ENCODE assay signal across 13 cellular contexts in genomic region chr16:81486555-81487061, GRCh38. TPM values are rescaled to one million over a fixed set of nuclear protein-coding genes. Genes with fewer than 3 reads are reported as not detected.
DNase-seq lines count a peak whose midpoint lies in the region; ATAC-seq, FAIRE-seq and TF ChIP-seq lines count a peak whose summit lies in the region.
"Had no signal": no experiment of that assay in that cellular context is flagged by ENCODE, and none has a peak within 500 bp of the region (broad histone marks: within the 10 kb centered on the region; RNA-seq: fewer than 3 reads in every experiment).

No MANE protein-coding gene starts in this region.

- H3K27me3 ChIP-seq in neutrophil, result no peaks in the 10 kb centered on the region
- no peaks in the 10 kb centered on the region for H3K27me3 ChIP-seq in vagina

- peaks cover 10% of the 10 kb centered on the region for H3K36me3 ChIP-seq in neutrophil
- no peaks in the 10 kb centered on the region for H3K36me3 ChIP-seq in vagina

- intact Hi-C loops in vagina (cut with DNase I), result loop anchor here (1.0 kb wide), 1 partner anchor 20 kb away; no protein-coding TSS in a partner anchor

- no peak for TF ChIP-seq CTCF in neutrophil (IDR thresholded peaks at IDR 0.05)
- no peak for TF ChIP-seq CTCF in vagina (IDR thresholded peaks at IDR 0.05)

- H3K27ac ChIP-seq in neutrophil (peak overlapping the region; percentile 97), vagina (peak overlapping the region; percentile 33)

- H3K9me3 ChIP-seq in neutrophil (no peaks in the 10 kb centered on the region), vagina (no peaks in the 10 kb centered on the region)

- FAIRE-seq in RCC 7860 (lab: Jason Lieb, UNC), result peak; percentile 64

- peak; percentile 62 for DNase-seq in RCC 7860 (ENCODE audit: low spot score)
- DNase-seq in fibroblast of peridontal ligament (ENCODE audit: extremely low read depth), result peak; percentile 93
- no peak for DNase-seq in vagina (ENCODE audit: extremely low spot score in 2 of 2)
- no peak for DNase-seq in stimulated activated CD4-positive, alpha-beta T cell treated with anti-CD3 and anti-CD28 coated beads, Interleukin-4, amount 100 ng/mL, for 1 hour
- no peak for DNase-seq in midbrain (lab: John Stamatoyannopoulos, UW)
- DNase-seq: activated naive CD8-positive, alpha-beta T cell treated with anti-CD3 and anti-CD28 coated beads for 36 hours; DMS 273 treated with DMSO at 0.1 percent for 48 hours; HFFc6; naive B cell; stimulated activated CD4-positive, alpha-beta T cell treated with anti-CD3 and anti-CD28 coated beads, Interleukin-12 subunit alpha, Interleukin-12 subunit beta, amount 100 ng/mL, for 4 hours; T-helper 17 cell had no signal

- no peak for TF ChIP-seq POLR2A in vagina (IDR thresholded peaks at IDR 0.05)

- no peak for ATAC-seq in HG02852 (IDR thresholded peaks at IDR 0.05; ENCODE audit: unreplicated experiment)
- ATAC-seq: T-helper 17 cell had no signal

- peaks cover 66 to 70% of the 10 kb centered on the region in 2 experiments for H3K4me1 ChIP-seq in neutrophil (ENCODE audit: control insufficient read depth in 1 of 2, insufficient read depth in 1 of 2, low read depth in 1 of 2, low read length in 1 of 2)
- H3K4me1 ChIP-seq in vagina, result peaks cover 93% of the 10 kb centered on the region

- no peak overlapping the region for H3K4me3 ChIP-seq in neutrophil (ENCODE audit: low read depth in 1 of 2, low read length in 1 of 2)
- no peak overlapping the region for H3K4me3 ChIP-seq in vagina

RNA-seq across cellular contexts. Expression of gene CMIP, which starts 42.0 kb away (rescaled TPM):
- total RNA-seq in vagina, result 66.3 TPM

Comparison
In these comparisons a context has a peak if more than half of its experiments do, and no peak if none do; other contexts are left out.
1. DNase-seq: peak in RCC 7860 (single experiment) and fibroblast of peridontal ligament (single experiment); none in vagina (0 of 2), stimulated activated CD4-positive, alpha-beta T cell treated with anti-CD3 and anti-CD28 coated beads, Interleukin-4, amount 100 ng/mL, for 1 hour (single experiment) and midbrain (single experiment).